Comparison of ENCODE assay signal across 2 cellular contexts in the genomic region with DNA sequence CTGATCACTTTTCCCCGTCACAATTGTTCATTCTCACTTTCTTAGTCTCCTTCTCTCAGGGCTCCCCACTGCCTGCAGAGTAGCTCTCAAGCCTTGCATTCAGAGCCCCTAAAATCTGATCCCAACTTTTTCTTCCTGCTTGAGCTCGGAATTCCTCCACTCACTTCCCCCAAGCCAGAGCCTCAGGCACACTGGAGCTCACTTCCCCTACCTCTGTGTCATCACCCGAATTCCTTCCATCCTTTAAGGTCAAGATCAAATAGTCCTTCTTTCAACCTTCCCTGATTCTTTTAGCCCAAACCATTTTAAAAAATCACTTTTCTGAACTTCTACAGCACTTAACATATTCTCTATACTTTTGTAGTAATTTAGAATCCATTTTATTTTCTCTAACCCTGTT.
TF ChIP-seq lines count a peak whose summit lies in the region.

No MANE protein-coding gene starts in this region.

TF ChIP-seq in H1, 55 proteins besides CTCF, POLR2A, EP300 and RAD21:
- TF ChIP-seq, protein P1, sequence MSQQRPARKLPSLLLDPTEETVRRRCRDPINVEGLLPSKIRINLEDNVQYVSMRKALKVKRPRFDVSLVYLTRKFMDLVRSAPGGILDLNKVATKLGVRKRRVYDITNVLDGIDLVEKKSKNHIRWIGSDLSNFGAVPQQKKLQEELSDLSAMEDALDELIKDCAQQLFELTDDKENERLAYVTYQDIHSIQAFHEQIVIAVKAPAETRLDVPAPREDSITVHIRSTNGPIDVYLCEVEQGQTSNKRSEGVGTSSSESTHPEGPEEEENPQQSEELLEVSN (IDR thresholded peaks at IDR 0.05) = no peak
- no peak for TF ChIP-seq JUND (IDR thresholded peaks at IDR 0.05; ENCODE audit: low read length)
- TF ChIP-seq, protein P2, sequence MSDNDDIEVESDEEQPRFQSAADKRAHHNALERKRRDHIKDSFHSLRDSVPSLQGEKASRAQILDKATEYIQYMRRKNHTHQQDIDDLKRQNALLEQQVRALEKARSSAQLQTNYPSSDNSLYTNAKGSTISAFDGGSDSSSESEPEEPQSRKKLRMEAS (IDR thresholded peaks at IDR 0.05) = no peak
- no peak for TF ChIP-seq FOSL1 (IDR thresholded peaks at IDR 0.05; ENCODE audit: insufficient read depth, low read depth, low read length)
- TF ChIP-seq CBX8 (IDR thresholded peaks at IDR 0.05; ENCODE audit: borderline replicate concordance, low read depth, low read length) = no peak

TF ChIP-seq in WTC11, 78 proteins besides CTCF, POLR2A, EP300 and RAD21:
- TF ChIP-seq, protein P3, sequence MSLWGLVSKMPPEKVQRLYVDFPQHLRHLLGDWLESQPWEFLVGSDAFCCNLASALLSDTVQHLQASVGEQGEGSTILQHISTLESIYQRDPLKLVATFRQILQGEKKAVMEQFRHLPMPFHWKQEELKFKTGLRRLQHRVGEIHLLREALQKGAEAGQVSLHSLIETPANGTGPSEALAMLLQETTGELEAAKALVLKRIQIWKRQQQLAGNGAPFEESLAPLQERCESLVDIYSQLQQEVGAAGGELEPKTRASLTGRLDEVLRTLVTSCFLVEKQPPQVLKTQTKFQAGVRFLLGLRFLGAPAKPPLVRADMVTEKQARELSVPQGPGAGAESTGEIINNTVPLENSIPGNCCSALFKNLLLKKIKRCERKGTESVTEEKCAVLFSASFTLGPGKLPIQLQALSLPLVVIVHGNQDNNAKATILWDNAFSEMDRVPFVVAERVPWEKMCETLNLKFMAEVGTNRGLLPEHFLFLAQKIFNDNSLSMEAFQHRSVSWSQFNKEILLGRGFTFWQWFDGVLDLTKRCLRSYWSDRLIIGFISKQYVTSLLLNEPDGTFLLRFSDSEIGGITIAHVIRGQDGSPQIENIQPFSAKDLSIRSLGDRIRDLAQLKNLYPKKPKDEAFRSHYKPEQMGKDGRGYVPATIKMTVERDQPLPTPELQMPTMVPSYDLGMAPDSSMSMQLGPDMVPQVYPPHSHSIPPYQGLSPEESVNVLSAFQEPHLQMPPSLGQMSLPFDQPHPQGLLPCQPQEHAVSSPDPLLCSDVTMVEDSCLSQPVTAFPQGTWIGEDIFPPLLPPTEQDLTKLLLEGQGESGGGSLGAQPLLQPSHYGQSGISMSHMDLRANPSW (CRISPR knock-in tag; conservative IDR thresholded peaks at IDR 0.05; ENCODE audit: low read depth) = no peak
